ENCODE assay signal across 6 cellular contexts in the genomic region with DNA sequence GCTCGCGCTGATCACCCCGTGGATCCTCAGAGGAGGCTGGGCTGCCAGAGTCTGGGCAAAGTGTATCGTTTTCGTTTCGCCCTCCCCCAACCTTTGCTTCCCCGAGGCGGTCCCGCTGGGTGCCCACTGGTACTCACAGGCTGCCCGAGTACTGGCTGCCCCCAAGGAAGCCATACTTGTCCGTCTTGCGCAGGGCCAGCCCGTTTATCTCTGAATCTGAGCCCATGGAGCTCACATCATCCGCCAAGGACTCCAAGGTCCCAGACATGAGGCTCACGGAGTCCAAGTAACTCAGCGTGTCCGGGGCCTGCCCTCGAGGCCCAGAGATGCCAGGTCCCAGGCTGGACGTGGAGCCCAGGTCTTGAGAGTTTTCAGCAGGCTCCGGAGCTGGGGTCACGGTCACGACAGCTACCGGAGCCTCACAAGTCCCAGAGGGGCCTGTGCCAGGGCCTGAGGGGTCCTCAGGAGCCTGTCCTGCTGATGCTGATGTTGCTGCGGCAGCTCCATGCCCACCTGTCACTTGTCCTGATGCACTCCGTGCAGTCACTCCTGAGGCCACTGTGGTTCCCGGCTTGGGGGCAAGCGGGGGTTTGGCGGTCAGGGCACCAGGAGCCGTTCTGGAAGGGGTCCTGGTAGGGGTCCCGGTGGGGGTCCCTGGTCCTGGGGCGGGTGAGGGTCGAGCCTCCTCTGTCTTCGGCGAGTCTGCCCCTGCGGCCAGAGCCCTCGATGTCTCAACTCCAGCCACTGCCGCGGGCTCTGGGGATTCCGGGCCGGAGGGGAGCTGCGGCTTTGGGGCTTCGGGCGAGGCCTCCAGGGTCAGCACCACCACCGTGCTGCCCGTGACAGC. TPM values are rescaled to one million over a fixed set of nuclear protein-coding genes. Genes with fewer than 3 reads are reported as not detected.
A peak's percentile ranks its signal among the peaks of the same experiment; 100 is the strongest.
DNase-seq lines count a peak whose midpoint lies in the region; ATAC-seq and TF ChIP-seq lines count a peak whose summit lies in the region.

No MANE protein-coding gene starts in this region.

- TF ChIP-seq CTCF in CD14-positive monocyte (IDR thresholded peaks at IDR 0.05) (no peak), WI38 (IDR thresholded peaks at IDR 0.05; ENCODE audit: low read depth, low read length) (no peak)

- peaks cover 20 to 28% of the 10 kb centered on the region in 2 donors for H3K36me3 Mint-ChIP-seq in CD14-positive monocyte

- peak overlapping the region; percentile 88 for H3K4me3 ChIP-seq in WI38 (ENCODE audit: low read depth, low read length)

- H3K27me3 Mint-ChIP-seq in CD14-positive monocyte (ENCODE audit: low read depth in 3 of 3), result peaks cover 0 to 6% (median 0%) of the 10 kb centered on the region in 3 donors

- H3K4me1 Mint-ChIP-seq in CD14-positive monocyte, result peaks cover 43% of the 10 kb centered on the region

- no peak for DNase-seq in CD14-positive monocyte (ENCODE audit: low spot score)
- peak; percentile 46 for DNase-seq in iris pigment epithelial cell (ENCODE audit: low read depth)

- intact Hi-C loops in CD14-positive monocyte (cut with micrococcal nuclease), result no loop called here

- H3K4me3 Mint-ChIP-seq in CD14-positive monocyte, result peak overlapping the region; percentile 92 to 97

- peaks cover 0 to 6% (median 0%) of the 10 kb centered on the region in 7 donors for H3K9me3 Mint-ChIP-seq in CD14-positive monocyte

- H3K27ac Mint-ChIP-seq in CD14-positive monocyte, result peak overlapping the region; percentile 86 to 97 (median 94)

- no peak for ATAC-seq in HG03565 (IDR thresholded peaks at IDR 0.05; ENCODE audit: unreplicated experiment)
- ATAC-seq in GM19467 (IDR thresholded peaks at IDR 0.05; ENCODE audit: unreplicated experiment), result no peak
- no peak for ATAC-seq in GM21717 (IDR thresholded peaks at IDR 0.05; ENCODE audit: unreplicated experiment)

RNA-seq across cellular contexts. Expression of a gene that starts 1.0 kb away (rescaled TPM):
- 10 to 100 TPM; 12.2 to 13.8 TPM for polyA plus RNA-seq in CD14-positive monocyte

RNA-seq across cellular contexts. Expression of a gene that starts 5.3 kb away (rescaled TPM):
- 1 to 10 TPM; 1.6 to 1.9 TPM for polyA plus RNA-seq in CD14-positive monocyte

RNA-seq across cellular contexts. Expression of a gene that starts 13.0 kb away (rescaled TPM):
- polyA plus RNA-seq in CD14-positive monocyte, result under 1 TPM; 0.49 to 0.60 TPM

RNA-seq across cellular contexts. Expression of a gene that starts 14.2 kb away (rescaled TPM):
- polyA plus RNA-seq in CD14-positive monocyte, result 10 to 100 TPM; 31.0 to 31.8 TPM

RNA-seq across cellular contexts. Expression of a gene that starts 25.9 kb away (rescaled TPM):
- 1 to 10 TPM in 1 of 2 donors, under 1 TPM in 1; 0.67 to 1.4 TPM for polyA plus RNA-seq in CD14-positive monocyte
